Comparison of ENCODE assay signal across 14 cellular contexts in the genomic region with DNA sequence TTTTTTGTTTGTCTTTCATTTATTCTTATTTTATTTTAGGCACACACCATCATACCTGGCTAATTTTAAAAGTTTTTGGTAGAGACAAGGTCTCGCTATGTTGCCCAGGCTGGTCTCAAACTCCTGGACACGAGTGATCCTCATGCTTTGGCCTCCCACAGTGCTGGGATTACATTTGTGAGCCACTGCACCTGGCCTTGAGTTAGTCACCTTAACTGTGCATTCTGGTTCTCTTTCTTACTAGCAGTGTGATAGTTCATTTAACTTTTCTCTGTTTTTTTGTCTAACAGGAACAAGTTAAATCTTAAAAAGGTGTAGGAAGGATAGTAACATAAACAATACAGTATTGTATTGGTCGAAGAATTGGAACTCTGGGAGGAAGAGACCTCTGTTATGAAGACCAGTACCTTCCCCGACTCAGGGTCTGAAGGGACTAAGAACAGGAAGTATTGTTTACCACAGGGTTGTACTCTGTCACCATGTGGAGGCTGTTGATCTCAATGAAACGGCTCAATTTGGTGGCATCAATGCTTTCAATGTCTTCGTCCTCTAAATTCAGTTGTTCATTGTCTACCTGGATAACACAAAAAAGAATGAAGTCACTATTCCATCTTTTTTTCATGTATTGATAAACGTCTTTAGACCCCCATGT. TPM values are rescaled to one million over a fixed set of nuclear protein-coding genes. Genes with fewer than 3 reads are reported as not detected.
DNase-seq lines count a peak whose midpoint lies in the region; ATAC-seq and TF ChIP-seq lines count a peak whose summit lies in the region.
"Had no signal": no experiment of that assay in that cellular context is flagged by ENCODE, and none has a peak within 500 bp of the region (broad histone marks: within the 10 kb centered on the region; RNA-seq: fewer than 3 reads in every experiment).

No MANE protein-coding gene starts in this region.

- TF ChIP-seq CTCF in DND-41 (IDR thresholded peaks at IDR 0.05; ENCODE audit: borderline replicate concordance, extremely low read depth, low read length, poor library complexity, severe bottlenecking) = no peak
- TF ChIP-seq CTCF in GM13976 (IDR thresholded peaks at IDR 0.05; ENCODE audit: borderline replicate concordance, control extremely low read depth, extremely low read depth, insufficient read depth, missing control alignments) = no peak

- H3K36me3 Mint-ChIP-seq in activated naive CD8-positive, alpha-beta T cell treated with anti-CD3 and anti-CD28 coated beads, Interleukin-2, amount 10 ng/mL, durations not matched to agents 7 days and 5 days = peaks cover 68% of the 10 kb centered on the region

- H3K4me3 ChIP-seq in DND-41 (ENCODE audit: low read depth in 1 of 2, low read length in 2 of 2) = no peak overlapping the region
- H3K4me3 ChIP-seq: BLaER1 treated with 17β-estradiol and CSF1 and Interleukin-3, amounts not matched to agents 10 nM and 100 nM had no signal

- H3K9me3 ChIP-seq in DND-41 (ENCODE audit: insufficient read depth, low read length, severe bottlenecking) = no peaks in the 10 kb centered on the region

- H3K27ac ChIP-seq in DND-41 (ENCODE audit: low read length) = peak overlapping the region; percentile 38
- H3K27ac ChIP-seq: BLaER1 treated with 17β-estradiol and CSF1 and Interleukin-3, amounts not matched to agents 10 nM and 100 nM had no signal

- peaks cover 22% of the 10 kb centered on the region for H3K4me1 Mint-ChIP-seq in activated naive CD8-positive, alpha-beta T cell treated with anti-CD3 and anti-CD28 coated beads, Interleukin-2, amount 10 ng/mL, durations not matched to agents 7 days and 5 days

- H3K27me3 ChIP-seq in DND-41 (ENCODE audit: insufficient read depth, low read length, poor library complexity) = no peaks in the 10 kb centered on the region
- H3K27me3 ChIP-seq: BLaER1 treated with 17β-estradiol and CSF1 and Interleukin-3, amounts not matched to agents 10 nM and 100 nM had no signal

- peaks cover 40% of the 10 kb centered on the region for H3K4me1 ChIP-seq in DND-41 (ENCODE audit: insufficient read depth, low read length)

- DNase-seq in DND-41 (no peak), superior temporal gyrus (ENCODE audit: extremely low spot score) (no peak), GDM1 (lab: John Stamatoyannopoulos, UW) (no peak), GM13976 (ENCODE audit: low spot score) (no peak), COLO829 (ENCODE audit: low spot score) (no peak)
- no peak for DNase-seq in activated naive CD8-positive, alpha-beta T cell treated with anti-CD3 and anti-CD28 coated beads, Interleukin-2, amount 10 ng/mL, durations not matched to agents 7 days and 5 days
- DNase-seq: cerebellar nuclear complex; NCI-H1105 treated with DMSO at 0.1 percent for 48 hours; stimulated activated CD8-positive, alpha-beta memory T cell treated with anti-CD3 and anti-CD28 coated beads, Interleukin-4, amount 100 ng/mL, for 48 hours had no signal

- no peaks in the 10 kb centered on the region for H3K27me3 Mint-ChIP-seq in activated naive CD8-positive, alpha-beta T cell treated with anti-CD3 and anti-CD28 coated beads, Interleukin-2, amount 10 ng/mL, durations not matched to agents 7 days and 5 days

- H3K4me2 ChIP-seq in DND-41 (ENCODE audit: insufficient read depth, low read length) = peak overlapping the region; percentile 2; the same call in 1 of the 2 replicates

- peak overlapping the region; percentile 39 for H3K27ac Mint-ChIP-seq in activated naive CD8-positive, alpha-beta T cell treated with anti-CD3 and anti-CD28 coated beads, Interleukin-2, amount 10 ng/mL, durations not matched to agents 7 days and 5 days
- H3K27ac Mint-ChIP-seq: nephron had no signal

- H3K36me3 ChIP-seq in DND-41 (ENCODE audit: insufficient read depth, low read length) = peaks cover 19% of the 10 kb centered on the region

- no peaks in the 10 kb centered on the region for H4K20me1 ChIP-seq in DND-41 (ENCODE audit: insufficient read depth, low read length)
- H4K20me1 ChIP-seq: BLaER1 treated with 17β-estradiol and CSF1 and Interleukin-3, amounts not matched to agents 10 nM and 100 nM had no signal

- no peaks in the 10 kb centered on the region for H3K9me3 Mint-ChIP-seq in activated naive CD8-positive, alpha-beta T cell treated with anti-CD3 and anti-CD28 coated beads, Interleukin-2, amount 10 ng/mL, durations not matched to agents 7 days and 5 days
- H3K9me3 Mint-ChIP-seq: nephron had no signal

- H2AFZ ChIP-seq in DND-41 (ENCODE audit: low read depth, low read length) = peak overlapping the region; percentile 58

- H3K79me2 ChIP-seq in DND-41 (ENCODE audit: insufficient read depth, low read length) = no peaks in the 10 kb centered on the region

- POLR2A ChIA-PET in activated naive CD8-positive, alpha-beta T cell treated with anti-CD3 and anti-CD28 coated beads, Interleukin-2, amount 10 ng/mL, durations not matched to agents 7 days and 5 days (lab: Charles Lee) = interaction anchor here (1.2 kb wide), 1 partner anchor 14 kb away, joined by 3 read pairs; no protein-coding TSS in a partner anchor

- in situ Hi-C loops in GM13976 (cut with MboI; ENCODE audit: low sequenced_read_pairs, unreplicated experiment) = no loop called here

- no peak overlapping the region; the same call in 1 of the 2 replicates for H3K9ac ChIP-seq in DND-41 (ENCODE audit: low read depth, low read length)
- H3K9ac ChIP-seq: BLaER1 treated with 17β-estradiol and CSF1 and Interleukin-3, amounts not matched to agents 10 nM and 100 nM had no signal

- ATAC-seq in DND-41 (ENCODE audit: insufficient read depth, low read depth) (peak; percentile 82), GM21390 (IDR thresholded peaks at IDR 0.05; ENCODE audit: unreplicated experiment) (peak; percentile 84), HG03565 (IDR thresholded peaks at IDR 0.05; ENCODE audit: unreplicated experiment) (peak; percentile 72)
- ATAC-seq in activated naive CD8-positive, alpha-beta T cell treated with anti-CD3 and anti-CD28 coated beads, Interleukin-2, amount 10 ng/mL, durations not matched to agents 7 days and 5 days (ENCODE audit: low read depth) = peak; percentile 84

- peak overlapping the region; percentile 18 for H3K4me3 Mint-ChIP-seq in activated naive CD8-positive, alpha-beta T cell treated with anti-CD3 and anti-CD28 coated beads, Interleukin-2, amount 10 ng/mL, durations not matched to agents 7 days and 5 days
- H3K4me3 Mint-ChIP-seq: nephron had no signal

RNA-seq across cellular contexts. Expression of gene ERP27, which starts 17.7 kb away (rescaled TPM):
- 10 to 100 TPM; 10.1 to 11.8 TPM for total RNA-seq in activated naive CD8-positive, alpha-beta T cell treated with anti-CD3 and anti-CD28 coated beads, Interleukin-2, amount 10 ng/mL, durations not matched to agents 7 days and 5 days

RNA-seq across cellular contexts. Expression of gene MGP, which starts 34.9 kb away (rescaled TPM):
- under 1 TPM; 0.44 to 0.60 TPM for total RNA-seq in activated naive CD8-positive, alpha-beta T cell treated with anti-CD3 and anti-CD28 coated beads, Interleukin-2, amount 10 ng/mL, durations not matched to agents 7 days and 5 days

RNA-seq across cellular contexts. Expression of gene ARHGDIB, which starts 40.8 kb away (rescaled TPM):
- total RNA-seq in activated naive CD8-positive, alpha-beta T cell treated with anti-CD3 and anti-CD28 coated beads, Interleukin-2, amount 10 ng/mL, durations not matched to agents 7 days and 5 days = 1,000 to 10,000 TPM; 1,212 to 1,244 TPM

RNA-seq across cellular contexts. Expression of gene PDE6H, which starts 52.2 kb away (rescaled TPM):
- not detected for total RNA-seq in activated naive CD8-positive, alpha-beta T cell treated with anti-CD3 and anti-CD28 coated beads, Interleukin-2, amount 10 ng/mL, durations not matched to agents 7 days and 5 days
- total RNA-seq: T-helper 1 cell treated with Interleukin-12 subunit alpha and Interleukin-12 subunit beta and Interleukin-4 antibody, amounts not matched to agents 30 ng/mL and 1 ng/mL, for 36 hours had no signal
